19 cellular contexts compared by ENCODE assay signal in the genomic region with DNA sequence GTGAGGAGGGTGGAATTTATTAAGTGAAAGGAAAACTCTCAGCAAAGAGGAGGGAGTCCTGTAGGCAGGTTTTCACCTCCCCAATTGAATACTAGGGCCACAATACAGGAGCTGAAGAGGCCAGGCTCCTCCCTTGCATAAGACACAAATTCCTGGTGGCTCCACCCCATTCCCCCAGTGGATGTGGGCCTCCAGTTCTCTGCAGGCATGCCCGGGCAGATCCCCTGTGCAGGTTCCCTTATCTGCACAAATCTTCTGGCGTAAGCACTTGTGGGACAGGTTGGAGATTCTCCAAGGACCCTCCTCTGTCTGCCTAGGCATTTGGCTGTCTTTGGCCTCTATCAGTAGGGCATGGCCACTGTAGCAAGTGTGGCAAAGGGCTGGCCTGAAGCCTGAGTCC.
A peak's percentile ranks its signal among the peaks of the same experiment; 100 is the strongest.
DNase-seq lines count a peak whose midpoint lies in the region; ATAC-seq and TF ChIP-seq lines count a peak whose summit lies in the region.
"Had no signal": no experiment of that assay in that cellular context is flagged by ENCODE, and none has a peak within 500 bp of the region (broad histone marks: within the 10 kb centered on the region; RNA-seq: fewer than 3 reads in every experiment).

No MANE protein-coding gene starts in this region.

- H3K9me3 ChIP-seq in Caco-2 = no peaks in the 10 kb centered on the region
- H3K9me3 ChIP-seq in mammary epithelial cell (replicated peaks; ENCODE audit: insufficient read depth, low read length) = no peaks in the 10 kb centered on the region
- no peaks in the 10 kb centered on the region for H3K9me3 ChIP-seq in GM23248 (ENCODE audit: low read depth)
- H3K9me3 ChIP-seq in T-helper 17 cell (ENCODE audit: control insufficient read depth, low read length, poor library complexity, severe bottlenecking) = no peaks in the 10 kb centered on the region
- H3K9me3 ChIP-seq: colonic mucosa had no signal

- H3F3A ChIP-seq in GM23248 (ENCODE audit: insufficient read depth) = no peaks in the 10 kb centered on the region

- no peaks in the 10 kb centered on the region for H3K9me2 ChIP-seq in GM23248 (ENCODE audit: insufficient read depth)

- BruUV-seq in Caco-2 (replicated peaks; lab: Mats Ljungman, UMichigan) (no TSS peak), mammary epithelial cell (replicated peaks; lab: Mats Ljungman, UMichigan) (no TSS peak)

- H2AFZ ChIP-seq in mammary epithelial cell (ENCODE audit: low read depth, low read length) (peak overlapping the region; percentile 97), GM23248 (no peak overlapping the region)

- no peaks in the 10 kb centered on the region for H3K36me3 ChIP-seq in Caco-2 (ENCODE audit: control insufficient read depth, insufficient read depth, low read length)
- no peaks in the 10 kb centered on the region for H3K36me3 ChIP-seq in mammary epithelial cell (ENCODE audit: insufficient read depth, low read length)
- no peaks in the 10 kb centered on the region for H3K36me3 ChIP-seq in GM23248 (ENCODE audit: low read depth)
- H3K36me3 ChIP-seq: colonic mucosa had no signal

- in situ Hi-C loops in mammary epithelial cell (cut with MboI; ENCODE audit: low sequenced_read_pairs in 2 of 2) = no loop called here
- in situ Hi-C loops in GM23248 (cut with MboI) = no loop called here

- H3K27me3 Mint-ChIP-seq in Caco-2 (ENCODE audit: insufficient read depth, unreplicated experiment) = no peaks in the 10 kb centered on the region
- no peaks in the 10 kb centered on the region for H3K27me3 Mint-ChIP-seq in T-helper 17 cell
- H3K27me3 Mint-ChIP-seq: activated B cell treated with CpG ODN at 0.5 μM for 24 hours; activated CD4-positive, alpha-beta memory T cell treated with anti-CD3 and anti-CD28 coated beads for 36 hours had no signal

- H3K27ac Mint-ChIP-seq in Caco-2 (ENCODE audit: unreplicated experiment) (no peak overlapping the region), T-helper 17 cell (no peak overlapping the region)
- H3K27ac Mint-ChIP-seq: activated B cell treated with CpG ODN at 0.5 μM for 24 hours; activated CD4-positive, alpha-beta memory T cell treated with anti-CD3 and anti-CD28 coated beads for 36 hours; immature natural killer cell had no signal

- H3K4me3 ChIP-seq in Caco-2 (ENCODE audit: low read depth, low read length) (no peak overlapping the region), mammary epithelial cell (replicated peaks in 1 of 3; ENCODE audit: insufficient read depth in 1 of 3, low read depth in 2 of 3, low read length in 3 of 3) (no peak overlapping the region), GM23248 (no peak overlapping the region)
- H3K4me3 ChIP-seq: colonic mucosa had no signal

- H3K36me3 Mint-ChIP-seq in Caco-2 (ENCODE audit: insufficient read depth, unreplicated experiment) = no peaks in the 10 kb centered on the region
- H3K36me3 Mint-ChIP-seq in T-helper 17 cell (ENCODE audit: low read depth) = no peaks in the 10 kb centered on the region
- H3K36me3 Mint-ChIP-seq: activated CD4-positive, alpha-beta memory T cell treated with anti-CD3 and anti-CD28 coated beads for 36 hours; immature natural killer cell had no signal

- H3K9ac ChIP-seq in mammary epithelial cell (ENCODE audit: insufficient read depth, low read length) (no peak overlapping the region), GM23248 (no peak overlapping the region)

- WGBS in mammary epithelial cell (ENCODE audit: low coverage, missing lambda C conversion rate) = 44% methylated on average over 2 of the region's 2 CpGs
- WGBS in GM23248 (ENCODE audit: low coverage in 1 of 2, low lambda C conversion rate in 2 of 2, missing lambda C conversion rate in 2 of 2), 2 experiments = 4 to 11% methylated on average over 2 of the region's 2 CpGs

- H3K27ac ChIP-seq in mammary epithelial cell (ENCODE audit: insufficient read depth, low read depth, low read length) (peak overlapping the region; percentile 76), GM23248 (no peak overlapping the region)
- H3K27ac ChIP-seq: C4-2B, colonic mucosa had no signal

- no peaks in the 10 kb centered on the region for H4K20me1 ChIP-seq in mammary epithelial cell (ENCODE audit: insufficient read depth, low read length)
- no peaks in the 10 kb centered on the region for H4K20me1 ChIP-seq in GM23248 (ENCODE audit: insufficient read depth)

- ATAC-seq in HG02759 (IDR thresholded peaks at IDR 0.05; ENCODE audit: unreplicated experiment) (peak; percentile 39), GM18907 (IDR thresholded peaks at IDR 0.05; ENCODE audit: unreplicated experiment) (no peak), T-helper 17 cell (no peak)

- CTCF ChIA-PET in Caco-2 (lab: Charles Lee) = no interaction called here
- CTCF ChIA-PET in mammary epithelial cell (lab: Charles Lee; ENCODE audit: low non-redundant PET) = no interaction called here

- no peak for TF ChIP-seq CTCF in Caco-2 (IDR thresholded peaks at IDR 0.05; ENCODE audit: insufficient read depth in 1 of 2, low read depth in 1 of 2, low read length in 1 of 2, severe bottlenecking in 1 of 2, unreplicated experiment in 1 of 2)
- TF ChIP-seq CTCF in mammary epithelial cell (conservative IDR thresholded peaks at IDR 0.05 in 1 of 2, IDR thresholded peaks at IDR 0.05 in 1 of 2; ENCODE audit: extremely low read depth in 1 of 2, insufficient read depth in 1 of 2, low read depth in 1 of 2, low read length in 2 of 2) = no peak

- H3K4me3 Mint-ChIP-seq in Caco-2 (ENCODE audit: unreplicated experiment) (no peak overlapping the region), T-helper 17 cell (no peak overlapping the region)
- H3K4me3 Mint-ChIP-seq: activated B cell treated with CpG ODN at 0.5 μM for 24 hours; activated CD4-positive, alpha-beta memory T cell treated with anti-CD3 and anti-CD28 coated beads for 36 hours; immature natural killer cell had no signal

- H3K4me2 ChIP-seq in mammary epithelial cell (ENCODE audit: insufficient read depth, low read depth, low read length) (no peak overlapping the region), GM23248 (ENCODE audit: unreplicated experiment) (no peak overlapping the region)

- H3K4me1 ChIP-seq in Caco-2 (no peaks in the 10 kb centered on the region), mammary epithelial cell (ENCODE audit: insufficient read depth, low read length) (peaks cover 7% of the 10 kb centered on the region), GM23248 (ENCODE audit: insufficient read depth) (no peaks in the 10 kb centered on the region)
- H3K4me1 ChIP-seq: colonic mucosa had no signal

- no peaks in the 10 kb centered on the region for H3K79me2 ChIP-seq in mammary epithelial cell (ENCODE audit: insufficient read depth, low read length)
- no peaks in the 10 kb centered on the region for H3K79me2 ChIP-seq in GM23248 (ENCODE audit: insufficient read depth)

- intact Hi-C loops in Caco-2 (cut with micrococcal nuclease; ENCODE audit: unreplicated experiment) = no loop called here
- intact Hi-C loops in mammary epithelial cell (cut with micrococcal nuclease) = no loop called here

- dilution Hi-C loops in mammary epithelial cell (cut with HindIII; ENCODE audit: low sequenced_read_pairs) = no loop called here

- DNase-seq in Caco-2 = peak; percentile 30 to 64
- peak; percentile 68 for DNase-seq in mammary epithelial cell
- DNase-seq in kidney tubule cell (ENCODE audit: low spot score) = peak; percentile 7
- DNase-seq in SHP77 (lab: John Stamatoyannopoulos, UW) = no peak
- no peak for DNase-seq in GM23248
- DNase-seq in T-helper 17 cell = no peak
- DNase-seq: activated B cell treated with CpG ODN at 0.5 μM for 24 hours; activated CD4-positive, alpha-beta memory T cell treated with anti-CD3 and anti-CD28 coated beads for 36 hours; activated gamma-delta T cell treated with Interleukin-2 at 50 U/mL for 16 hours; colonic mucosa; DMS153; GDM1; immature natural killer cell; KG1; NCI-H1930; NCI-H446 had no signal

- H3K4me1 Mint-ChIP-seq in Caco-2 (ENCODE audit: low read depth, unreplicated experiment) (no peaks in the 10 kb centered on the region), T-helper 17 cell (no peaks in the 10 kb centered on the region)
- H3K4me1 Mint-ChIP-seq: activated B cell treated with CpG ODN at 0.5 μM for 24 hours, immature natural killer cell had no signal

- H3K27me3 ChIP-seq in Caco-2 (replicated peaks; ENCODE audit: control insufficient read depth, insufficient read depth, low read length) (no peaks in the 10 kb centered on the region), mammary epithelial cell (ENCODE audit: insufficient read depth, low read length) (no peaks in the 10 kb centered on the region), GM23248 (replicated peaks; ENCODE audit: insufficient read depth) (no peaks in the 10 kb centered on the region)
- H3K27me3 ChIP-seq: colonic mucosa had no signal

- POLR2A ChIA-PET in Caco-2 (lab: Charles Lee) = no interaction called here

- H3K9me3 Mint-ChIP-seq in Caco-2 (ENCODE audit: unreplicated experiment) = no peaks in the 10 kb centered on the region

Comparison
In these comparisons a context has a peak if more than half of its experiments do, and no peak if none do; other contexts are left out.
1. DNase-seq: peak in Caco-2 (2 of 2), mammary epithelial cell (single experiment) and kidney tubule cell (single experiment); none in SHP77 (0 of 2), GM23248 (single experiment) and T-helper 17 cell (0 of 3).